Comparison of ENCODE assay signal across 1 cellular context in the genomic region with DNA sequence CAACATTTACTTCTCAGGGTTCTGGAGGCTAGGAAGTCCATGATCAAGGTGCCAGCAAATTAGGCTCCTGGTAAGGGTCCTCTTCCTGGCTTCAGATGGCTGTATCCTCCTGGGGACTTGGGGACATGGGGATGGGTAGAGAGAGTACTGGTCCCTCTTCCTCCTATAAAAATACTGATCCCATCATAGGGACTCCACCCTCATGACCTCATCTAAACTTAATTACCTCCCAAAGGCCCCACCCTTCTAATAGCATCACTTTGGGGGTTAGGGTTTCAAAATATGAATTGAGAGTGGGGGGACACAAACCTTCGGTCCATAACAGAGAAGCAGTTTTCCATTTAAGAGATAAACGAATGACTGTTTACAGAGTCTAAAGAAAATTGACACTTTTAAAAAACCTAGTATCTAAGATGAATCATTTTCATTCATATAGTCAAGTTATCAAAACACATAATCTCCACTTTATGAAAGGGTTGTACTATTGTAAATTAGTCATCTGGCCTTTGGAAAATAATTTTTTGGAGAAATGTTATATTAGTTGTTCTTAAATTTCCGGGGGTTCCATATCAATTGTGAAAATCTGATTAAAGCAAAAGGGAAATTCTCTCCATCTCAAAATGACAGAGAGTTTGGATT.
TF ChIP-seq lines count a peak whose summit lies in the region.

No MANE protein-coding gene starts in this region.

TF ChIP-seq in K562, 482 proteins besides CTCF, POLR2A, EP300 and RAD21:
- TF ChIP-seq PML (IDR thresholded peaks at IDR 0.05; ENCODE audit: low read length), result no peak
- 0 out of 4 replicates have a peak, but pooled peaks of 1 of the 2 experiments have one; percentile 20 for TF ChIP-seq MAZ (CRISPR knock-in tag; conservative IDR thresholded peaks at IDR 0.05 in 1 of 2, IDR thresholded peaks at IDR 0.05 in 1 of 2)
- TF ChIP-seq, protein P1, sequence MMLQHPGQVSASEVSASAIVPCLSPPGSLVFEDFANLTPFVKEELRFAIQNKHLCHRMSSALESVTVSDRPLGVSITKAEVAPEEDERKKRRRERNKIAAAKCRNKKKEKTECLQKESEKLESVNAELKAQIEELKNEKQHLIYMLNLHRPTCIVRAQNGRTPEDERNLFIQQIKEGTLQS (IDR thresholded peaks at IDR 0.05), result peak; percentile 48; the same call in 1 of the 2 replicates
- TF ChIP-seq, protein P1 (CRISPR knock-in tag; conservative IDR thresholded peaks at IDR 0.05), result no peak
- 0 out of 2 replicates have a peak, but pooled peaks have one; percentile 15 for TF ChIP-seq ATF7 (IDR thresholded peaks at IDR 0.05)
